Comparison of ENCODE assay signal across 8 cellular contexts in the genomic region with DNA sequence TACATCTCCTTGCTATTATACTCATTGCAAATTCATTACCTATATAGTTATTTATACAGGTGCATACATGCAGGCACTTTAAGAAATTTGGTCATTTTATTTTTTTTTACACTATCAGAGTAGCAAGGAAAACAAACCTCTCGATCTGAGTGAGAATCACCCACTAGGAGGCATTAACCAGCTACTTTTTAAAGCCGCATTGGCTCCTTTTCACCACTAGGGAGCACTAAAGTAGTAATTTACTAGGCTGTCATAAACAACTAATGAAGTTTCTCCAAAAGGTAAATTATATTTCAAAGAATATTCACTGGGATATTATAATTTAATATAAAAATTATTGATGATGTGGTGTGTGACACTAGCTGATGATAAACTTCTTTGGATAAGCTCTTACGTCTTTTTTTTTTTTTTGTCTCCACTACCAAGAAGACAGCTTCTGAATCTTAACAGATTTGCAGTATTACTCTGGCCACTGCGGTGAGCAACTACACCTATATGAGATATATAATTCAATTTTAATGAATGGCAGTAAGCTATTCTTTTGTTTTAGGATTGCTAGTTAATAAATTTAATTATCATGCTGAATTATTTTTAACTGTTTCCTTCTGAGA.
DNase-seq lines count a peak whose midpoint lies in the region; ATAC-seq and TF ChIP-seq lines count a peak whose summit lies in the region.

No MANE protein-coding gene starts in this region.

- ATAC-seq in GM21381 (IDR thresholded peaks at IDR 0.05; ENCODE audit: unreplicated experiment) (peak; percentile 94), HG03460 (IDR thresholded peaks at IDR 0.05; ENCODE audit: unreplicated experiment) (peak; percentile 97), body of pancreas (peak; percentile 72), aorta (ENCODE audit: low FRiP score) (peak; percentile 59)
- no peak for ATAC-seq in stimulated activated memory B cell treated with anti-CD40 and anti-IgM and Interleukin-4, amounts not matched to agents 10 μg/mL and 1 μg/mL and 100 μg/mL, for 72 hours

- H3K27ac Mint-ChIP-seq in stimulated activated memory B cell treated with anti-CD40 and anti-IgM and Interleukin-4, amounts not matched to agents 10 μg/mL and 1 μg/mL and 100 μg/mL, for 72 hours = no peak overlapping the region

- H3K9me3 ChIP-seq in body of pancreas = no peaks in the 10 kb centered on the region
- H3K9me3 ChIP-seq in aorta (ENCODE audit: control insufficient read depth, low read length) = no peaks in the 10 kb centered on the region

- H3K9me3 Mint-ChIP-seq in stimulated activated memory B cell treated with anti-CD40 and anti-IgM and Interleukin-4, amounts not matched to agents 10 μg/mL and 1 μg/mL and 100 μg/mL, for 72 hours = no peaks in the 10 kb centered on the region

- no peak overlapping the region for H3K4me3 Mint-ChIP-seq in stimulated activated memory B cell treated with anti-CD40 and anti-IgM and Interleukin-4, amounts not matched to agents 10 μg/mL and 1 μg/mL and 100 μg/mL, for 72 hours

- H3K27me3 ChIP-seq in body of pancreas (no peaks in the 10 kb centered on the region), aorta (ENCODE audit: control insufficient read depth in 1 of 2, insufficient read depth in 2 of 2, low read length in 1 of 2) (no peaks in the 10 kb centered on the region)

- TF ChIP-seq POLR2A in body of pancreas (IDR thresholded peaks at IDR 0.05) = no peak

- no peak overlapping the region for H3K27ac ChIP-seq in body of pancreas
- H3K27ac ChIP-seq in aorta (ENCODE audit: low read depth in 1 of 2, low read length in 2 of 2) = no peak overlapping the region

- peak; percentile 60 to 91 (median 83) for TF ChIP-seq CTCF in body of pancreas (IDR thresholded peaks at IDR 0.05)

- no peaks in the 10 kb centered on the region for H3K27me3 Mint-ChIP-seq in stimulated activated memory B cell treated with anti-CD40 and anti-IgM and Interleukin-4, amounts not matched to agents 10 μg/mL and 1 μg/mL and 100 μg/mL, for 72 hours

- H3K36me3 ChIP-seq in body of pancreas (replicated peaks in 1 of 2; ENCODE audit: insufficient read depth in 1 of 2, low read depth in 2 of 2) = no peaks in the 10 kb centered on the region
- H3K36me3 ChIP-seq in aorta (ENCODE audit: control insufficient read depth in 1 of 2, insufficient read depth in 2 of 2, low read length in 1 of 2) = no peaks in the 10 kb centered on the region

- intact Hi-C loops in body of pancreas (cut with DNase I) (no loop called here), aorta (cut with DNase I) (loop anchor here in 1 of 2 donors (5.0 to 10.0 kb wide), 3 partner anchors 199 to 664 kb away; no protein-coding TSS in a partner anchor)

- WGBS in body of pancreas, 2 donors = 12% methylated on average over 4 of the region's 4 CpGs
- 18 to 23% methylated on average over 4 of the region's 4 CpGs for WGBS in aorta, 2 donors

- H3K4me1 ChIP-seq in body of pancreas (peaks cover 6% of the 10 kb centered on the region), aorta (ENCODE audit: control insufficient read depth in 1 of 2, insufficient read depth in 2 of 2, low read length in 2 of 2) (no peaks in the 10 kb centered on the region)

- DNase-seq in GDM1 (lab: John Stamatoyannopoulos, UW) (peak; percentile 1), NCI-H526 treated with DMSO at 0.1 percent for 48 hours (lab: John Stamatoyannopoulos, UW) (peak; percentile 29), body of pancreas (peak; percentile 37 to 64 (median 46)), kidney tubule cell (ENCODE audit: low spot score) (peak; percentile 69), aorta (no peak)

- H3K4me3 ChIP-seq in body of pancreas = no peak overlapping the region
- H3K4me3 ChIP-seq in aorta (ENCODE audit: low read length in 2 of 2) = no peak overlapping the region

- H3K36me3 Mint-ChIP-seq in stimulated activated memory B cell treated with anti-CD40 and anti-IgM and Interleukin-4, amounts not matched to agents 10 μg/mL and 1 μg/mL and 100 μg/mL, for 72 hours = no peaks in the 10 kb centered on the region

- H3K4me1 Mint-ChIP-seq in stimulated activated memory B cell treated with anti-CD40 and anti-IgM and Interleukin-4, amounts not matched to agents 10 μg/mL and 1 μg/mL and 100 μg/mL, for 72 hours = no peaks in the 10 kb centered on the region

Comparison
In these comparisons a context has a peak if more than half of its experiments do, and no peak if none do; other contexts are left out.
1. DNase-seq: peak in GDM1 (single experiment), NCI-H526 treated with DMSO at 0.1 percent for 48 hours (single experiment), body of pancreas (4 of 4) and kidney tubule cell (single experiment); none in aorta (0 of 2).